In genomic region chr19:47132522-47132852, GRCh38 we compare ENCODE assay signal across 11 cellular contexts. TPM values are rescaled to one million over a fixed set of nuclear protein-coding genes. Genes with fewer than 3 reads are reported as not detected.
DNase-seq lines count a peak whose midpoint lies in the region; ATAC-seq, FAIRE-seq and TF ChIP-seq lines count a peak whose summit lies in the region.
"Had no signal": no experiment of that assay in that cellular context is flagged by ENCODE, and none has a peak within 500 bp of the region (broad histone marks: within the 10 kb centered on the region; RNA-seq: fewer than 3 reads in every experiment).

No MANE protein-coding gene starts in this region.

- TF ChIP-seq CTCF in OCI-LY7 (conservative IDR thresholded peaks at IDR 0.05; ENCODE audit: low read length) (no peak), H1 (IDR thresholded peaks at IDR 0.05; ENCODE audit: control extremely low read depth in 1 of 3, insufficient read depth in 1 of 3, low read depth in 1 of 3, low read length in 3 of 3) (no peak)

- H3K4me2 ChIP-seq in OCI-LY7 (ENCODE audit: low read length), result peak overlapping the region; percentile 77
- H3K4me2 ChIP-seq in H1 (ENCODE audit: insufficient read depth in 1 of 2, low read depth in 2 of 2, low read length in 2 of 2), result peak overlapping the region; percentile 76 to 82

- no peak overlapping the region for H3K27ac ChIP-seq in OCI-LY7 (ENCODE audit: low read depth, low read length, poor library complexity, severe bottlenecking)
- H3K27ac ChIP-seq in H1 (ENCODE audit: low read depth, low read length), result no peak overlapping the region
- no peak overlapping the region for H3K27ac ChIP-seq in rectal smooth muscle tissue (ENCODE audit: low read depth, low read length)
- H3K27ac ChIP-seq: prostate gland had no signal

- BruUV-seq in OCI-LY7 (replicated peaks; lab: Mats Ljungman, UMichigan), result no TSS peak

- peaks cover 5% of the 10 kb centered on the region; the same call in 1 of the 2 replicates for H3K23me2 ChIP-seq in H1 (ENCODE audit: low read depth, low read length)

- H3K4me3 ChIP-seq in OCI-LY7 (ENCODE audit: low read depth, low read length, poor library complexity, severe bottlenecking), result peak overlapping the region; percentile 93
- peak overlapping the region; percentile 90 to 99 (median 94); a peak in 7 of 8 replicates for H3K4me3 ChIP-seq in H1 (ENCODE audit: extremely low read depth in 1 of 4, insufficient read depth in 2 of 4, low read depth in 3 of 4, low read length in 4 of 4)
- peak overlapping the region; percentile 15 for H3K4me3 ChIP-seq in rectal smooth muscle tissue (ENCODE audit: low read length)
- H3K4me3 ChIP-seq: prostate gland had no signal

- H3K79me1 ChIP-seq in H1 (ENCODE audit: low read depth, low read length), result no peaks in the 10 kb centered on the region; the same call in 1 of the 2 replicates

- no peak overlapping the region for H4K5ac ChIP-seq in H1 (ENCODE audit: insufficient read length, low read depth, low read length)

- 64% methylated on average over 1 of the region's 1 CpG; no CpG with 5 or more reads in 1 of the 2 experiments for WGBS in H1 (ENCODE audit: extremely low coverage in 1 of 2, insufficient coverage in 1 of 2, insufficient read length in 1 of 2, insufficient replicate concordance in 2 of 2, low coverage in 1 of 2, low lambda C conversion rate in 2 of 2, missing lambda C conversion rate in 1 of 2), 2 experiments

- peak overlapping the region; percentile 66; the same call in 1 of the 2 replicates for H2AK5ac ChIP-seq in H1 (ENCODE audit: low read depth, low read length)

- no peak overlapping the region for H2BK20ac ChIP-seq in H1 (ENCODE audit: low read length)

- TF ChIP-seq POLR2A in H1 (IDR thresholded peaks at IDR 0.05; ENCODE audit: control extremely low read depth in 1 of 2, low read depth in 2 of 2, low read length in 2 of 2), result no peak

- peaks cover 49% of the 10 kb centered on the region for H3K4me1 Mint-ChIP-seq in activated CD4-positive, alpha-beta T cell treated with anti-CD3 and anti-CD28 coated beads, Interleukin-2, amount 10 ng/mL, durations not matched to agents 24 days and 14 days

- POLR2A ChIA-PET in OCI-LY7 (lab: Charles Lee), result interaction anchor here (0.7 to 2.7 kb wide), 4 partner anchors 19 to 269 kb away, joined by 3 to 12 read pairs (median 6); partner anchors contain the start of gene ZC3H4
- POLR2A ChIA-PET in H1 (lab: Charles Lee; ENCODE audit: partially characterized antibody), result interaction anchor here (0.6 to 5.5 kb wide), 12 partner anchors 7 to 93 kb away, joined by 3 to 44 read pairs (median 8); partner anchors contain the start of gene ZC3H4

- H3K14ac ChIP-seq in H1 (ENCODE audit: insufficient read length), result no peak overlapping the region

- peaks cover 2% of the 10 kb centered on the region for H3K27me3 Mint-ChIP-seq in activated CD4-positive, alpha-beta T cell treated with anti-CD3 and anti-CD28 coated beads, Interleukin-2, amount 10 ng/mL, durations not matched to agents 24 days and 14 days

- peaks cover 5% of the 10 kb centered on the region for H3K9me3 Mint-ChIP-seq in activated CD4-positive, alpha-beta T cell treated with anti-CD3 and anti-CD28 coated beads, Interleukin-2, amount 10 ng/mL, durations not matched to agents 24 days and 14 days

- H3K27me3 ChIP-seq in H1 (replicated peaks in 1 of 4; ENCODE audit: control insufficient read depth in 3 of 4, extremely low read depth in 1 of 4, insufficient read depth in 3 of 4, low read length in 3 of 4) (no peaks in the 10 kb centered on the region), rectal smooth muscle tissue (ENCODE audit: control insufficient read depth, insufficient read depth, low read length) (no peaks in the 10 kb centered on the region)

- peaks cover 47% of the 10 kb centered on the region for H3K36me3 Mint-ChIP-seq in activated CD4-positive, alpha-beta T cell treated with anti-CD3 and anti-CD28 coated beads, Interleukin-2, amount 10 ng/mL, durations not matched to agents 24 days and 14 days (ENCODE audit: low read depth)

- no peaks in the 10 kb centered on the region for H3K9me3 ChIP-seq in OCI-LY7 (ENCODE audit: low read length)
- H3K9me3 ChIP-seq in H1 (ENCODE audit: insufficient read depth in 2 of 2, low read depth in 1 of 2, low read length in 1 of 2), result no peaks in the 10 kb centered on the region
- H3K9me3 ChIP-seq: prostate gland had no signal

- peak overlapping the region; percentile 98 for H3K4me3 Mint-ChIP-seq in activated CD4-positive, alpha-beta T cell treated with anti-CD3 and anti-CD28 coated beads, Interleukin-2, amount 10 ng/mL, durations not matched to agents 24 days and 14 days

- H4K91ac ChIP-seq in H1 (replicated peaks; ENCODE audit: insufficient read length, low read length), result no peak overlapping the region

- TF ChIP-seq EP300 in H1 (IDR thresholded peaks at IDR 0.05; ENCODE audit: borderline replicate concordance in 1 of 2, low read depth in 2 of 2, low read length in 2 of 2), result no peak

- H3K18ac ChIP-seq in H1 (ENCODE audit: extremely low read depth, low read length), result no peak overlapping the region

- H3K9me2 ChIP-seq in OCI-LY7 (ENCODE audit: insufficient read depth, low read length), result no peaks in the 10 kb centered on the region

- H4K8ac ChIP-seq in H1 (ENCODE audit: extremely low read depth, insufficient read depth, low read length), result no peak overlapping the region

- H2BK120ac ChIP-seq in H1 (replicated peaks; ENCODE audit: low read depth, low read length), result no peak overlapping the region

- H3K56ac ChIP-seq in H1 (replicated peaks; ENCODE audit: insufficient read length, low read depth, low read length), result no peak overlapping the region

- ATAC-seq in HG02981 (IDR thresholded peaks at IDR 0.05; ENCODE audit: unreplicated experiment), result no peak
- ATAC-seq in HG03460 (IDR thresholded peaks at IDR 0.05; ENCODE audit: unreplicated experiment), result no peak
- ATAC-seq: Right ventricle myocardium inferior had no signal

- intact Hi-C loops in activated CD4-positive, alpha-beta T cell treated with anti-CD3 and anti-CD28 coated beads, Interleukin-2, amount 10 ng/mL, durations not matched to agents 24 days and 14 days (cut with micrococcal nuclease), result loop anchor here (5.0 kb wide), 1 partner anchor 95 kb away; no protein-coding TSS in a partner anchor
- intact Hi-C loops in OCI-LY7 (cut with micrococcal nuclease; ENCODE audit: unreplicated experiment), result no loop called here

- H3K27ac Mint-ChIP-seq in activated CD4-positive, alpha-beta T cell treated with anti-CD3 and anti-CD28 coated beads, Interleukin-2, amount 10 ng/mL, durations not matched to agents 24 days and 14 days, result peak overlapping the region; percentile 98

- 0 out of 2 replicates have a peak overlapping the region, but pooled peaks have one; percentile 24 for H2BK5ac ChIP-seq in H1 (ENCODE audit: low read depth, low read length)

- 0 out of 7 replicates have a peak overlapping the region, but pooled peaks of 1 of the 4 experiments have one; percentile 49 for H3K9ac ChIP-seq in H1 (replicated peaks in 1 of 4; ENCODE audit: extremely low read depth in 1 of 4, low read depth in 3 of 4, low read length in 3 of 4)
- H3K9ac ChIP-seq in rectal smooth muscle tissue (ENCODE audit: low read length), result no peak overlapping the region

- no peak overlapping the region for H3K4ac ChIP-seq in H1 (replicated peaks; ENCODE audit: insufficient read length, low read depth, low read length)

- DNase-seq in activated CD4-positive, alpha-beta T cell treated with anti-CD3 and anti-CD28 coated beads, Interleukin-2, amount 10 ng/mL, durations not matched to agents 24 days and 14 days, result no peak
- no peak for DNase-seq in activated CD4-positive, alpha-beta T cell treated with anti-CD3 and anti-CD28 coated beads, Interleukin-2, amount 50 U/mL, for 48 hours
- DNase-seq in OCI-LY7 (ENCODE audit: low spot score) (no peak), H1 (ENCODE audit: low read depth in 1 of 2, low spot score in 2 of 2) (no peak), cortex of kidney (lab: John Stamatoyannopoulos, UW) (no peak)
- DNase-seq: NCI-H187 had no signal

- TF ChIP-seq RAD21 in H1 (IDR thresholded peaks at IDR 0.05 in 1 of 2, conservative IDR thresholded peaks at IDR 0.05 in 1 of 2; ENCODE audit: low read depth in 2 of 2, low read length in 2 of 2), result no peak

- H2BK12ac ChIP-seq in H1 (ENCODE audit: low read depth, low read length), result no peak overlapping the region

- no peak overlapping the region for H3K23ac ChIP-seq in H1 (ENCODE audit: insufficient read length)

- no peak overlapping the region for H2AFZ ChIP-seq in OCI-LY7 (ENCODE audit: low read length)
- H2AFZ ChIP-seq in H1 (ENCODE audit: low read length), result no peak overlapping the region

- CTCF ChIA-PET in OCI-LY7 (lab: Charles Lee; ENCODE audit: unreplicated experiment) (interaction anchor here (0.8 kb wide), 1 partner anchor 119 kb away, joined by 3 read pairs; no protein-coding TSS in a partner anchor), H1 (lab: Charles Lee; ENCODE audit: partially characterized antibody) (interaction anchor here (0.6 to 2.6 kb wide), 7 partner anchors 18 to 377 kb away, joined by 3 to 9 read pairs (median 5); no protein-coding TSS in a partner anchor)

- H3K36me3 ChIP-seq in OCI-LY7 (ENCODE audit: insufficient read depth, low read length) (peaks cover 60% of the 10 kb centered on the region), H1 (ENCODE audit: control insufficient read depth in 2 of 4, insufficient read depth in 4 of 4, low read length in 3 of 4) (peaks cover 0 to 22% (median 1%) of the 10 kb centered on the region in 4 experiments; a peak in 3 of 8 replicates), rectal smooth muscle tissue (ENCODE audit: control insufficient read depth, insufficient read depth, low read length) (peaks cover 2% of the 10 kb centered on the region)
- H3K36me3 ChIP-seq: prostate gland had no signal

- no peak overlapping the region for H2BK15ac ChIP-seq in H1 (ENCODE audit: low read length)

- H3K4me1 ChIP-seq in OCI-LY7 (ENCODE audit: insufficient read depth, low read length, poor library complexity, severe bottlenecking) (peaks cover 35% of the 10 kb centered on the region), H1 (replicated peaks in 1 of 4; ENCODE audit: control insufficient read depth in 3 of 4, insufficient read depth in 4 of 4, low read length in 3 of 4) (peaks cover 0 to 8% (median 7%) of the 10 kb centered on the region in 4 experiments; a peak in 5 of 7 replicates), rectal smooth muscle tissue (ENCODE audit: control insufficient read depth, insufficient read depth, low read length) (peaks cover 3% of the 10 kb centered on the region)
- H3K4me1 ChIP-seq: prostate gland had no signal

- H3K79me2 ChIP-seq in OCI-LY7 (ENCODE audit: insufficient read depth, low read depth, low read length) (peaks cover 68% of the 10 kb centered on the region), H1 (ENCODE audit: control insufficient read depth in 1 of 2, insufficient read depth in 2 of 2, low read length in 2 of 2) (peaks cover 53 to 68% of the 10 kb centered on the region in 2 experiments)

- no peak for FAIRE-seq in H1 (lab: Jason Lieb, UNC)

- H4K20me1 ChIP-seq in OCI-LY7 (ENCODE audit: insufficient read depth, low read length) (peaks cover 22% of the 10 kb centered on the region), H1 (replicated peaks in 1 of 2; ENCODE audit: control insufficient read depth in 1 of 2, insufficient read depth in 2 of 2, low read length in 2 of 2) (peaks cover 26 to 31% of the 10 kb centered on the region in 2 experiments)

RNA-seq across cellular contexts. Expression of gene SAE1, which starts 1.9 kb away (rescaled TPM):
- total RNA-seq in activated CD4-positive, alpha-beta T cell treated with anti-CD3 and anti-CD28 coated beads, Interleukin-2, amount 10 ng/mL, durations not matched to agents 24 days and 14 days, result 147 and 151 TPM in 2 replicates
- 165 and 185 TPM in 2 replicates for total RNA-seq in OCI-LY7 (2014; rRNA removed; shearing (Covaris generic))
- total RNA-seq in OCI-LY7 (2022), result 144 and 150 TPM in 2 replicates
- 268 and 273 TPM in 2 replicates for total RNA-seq in H1 (2021; fragmentation: NEBNext Ultra II Directional; extraction: Animal tissue kit (Norgen Biotek cat#: 25700))
- 204 and 213 TPM in 2 replicates for polyA plus RNA-seq in H1 (2011; rRNA removed)
- 282 TPM for polyA plus RNA-seq in H1 (2011; cell fraction: cytosol; rRNA removed)
- 128 TPM for polyA plus RNA-seq in H1 (2011; cell fraction: nucleus; rRNA removed)
- polyA plus RNA-seq in H1 (2012, experiment 1 of 2), result 252 to 307 TPM (median 272 TPM) in 4 replicates
- 223 TPM for polyA plus RNA-seq in H1 (2012, experiment 2 of 2)
- 207 TPM for polyA plus RNA-seq in H1 (2013, experiment 1 of 2)
- polyA plus RNA-seq in H1 (2013, experiment 2 of 2), result 212 TPM
- polyA minus RNA-seq in H1 (2011; rRNA and poly(A)+ RNA removed), result 127 and 143 TPM in 2 replicates
- 79.1 TPM for polyA minus RNA-seq in H1 (2011; cell fraction: cytosol; rRNA and poly(A)+ RNA removed)
- polyA minus RNA-seq in H1 (2011; cell fraction: nucleus; rRNA and poly(A)+ RNA removed), result 38.4 TPM

RNA-seq across cellular contexts. Expression of gene ZC3H4, which starts 18.9 kb away (rescaled TPM):
- total RNA-seq in activated CD4-positive, alpha-beta T cell treated with anti-CD3 and anti-CD28 coated beads, Interleukin-2, amount 10 ng/mL, durations not matched to agents 24 days and 14 days, result 97.3 and 103 TPM in 2 replicates
- total RNA-seq in OCI-LY7 (2014; rRNA removed; shearing (Covaris generic)), result 16.6 and 23.0 TPM in 2 replicates
- total RNA-seq in OCI-LY7 (2022), result 76.8 and 80.9 TPM in 2 replicates
- 92.0 and 104 TPM in 2 replicates for total RNA-seq in H1 (2021; fragmentation: NEBNext Ultra II Directional; extraction: Animal tissue kit (Norgen Biotek cat#: 25700))
- 6.6 and 9.8 TPM in 2 replicates for polyA plus RNA-seq in H1 (2011; rRNA removed)
- 8.5 TPM for polyA plus RNA-seq in H1 (2011; cell fraction: cytosol; rRNA removed)
- 22.5 TPM for polyA plus RNA-seq in H1 (2011; cell fraction: nucleus; rRNA removed)
- 35.8 to 57.1 TPM (median 46.0 TPM) in 4 replicates for polyA plus RNA-seq in H1 (2012, experiment 1 of 2)
- 21.2 TPM for polyA plus RNA-seq in H1 (2012, experiment 2 of 2)
- 34.8 TPM for polyA plus RNA-seq in H1 (2013, experiment 1 of 2)
- 33.0 TPM for polyA plus RNA-seq in H1 (2013, experiment 2 of 2)
- polyA minus RNA-seq in H1 (2011; rRNA and poly(A)+ RNA removed), result 17.8 and 22.5 TPM in 2 replicates
- 32.1 TPM for polyA minus RNA-seq in H1 (2011; cell fraction: cytosol; rRNA and poly(A)+ RNA removed)
- 20.7 TPM for polyA minus RNA-seq in H1 (2011; cell fraction: nucleus; rRNA and poly(A)+ RNA removed)

Comparison
In these comparisons a context has a peak if more than half of its experiments do, and no peak if none do; other contexts are left out.
1. H3K4me3 ChIP-seq: peak in every context shown above with its lines; median percentile 94 in H1; 93 in OCI-LY7; 15 in rectal smooth muscle tissue.